In genomic region chr9:87140142-87140541, GRCh38 we compare ENCODE assay signal across 30 cellular contexts.
"Had no signal": no experiment of that assay in that cellular context is flagged by ENCODE, and none has a peak within 500 bp of the region (broad histone marks: within the 10 kb centered on the region; RNA-seq: fewer than 3 reads in every experiment).

No MANE protein-coding gene starts in this region.

- H3K36me3 ChIP-seq: esophagus muscularis mucosa, heart right ventricle, lower lobe of right lung, neural progenitor cell, pancreas, right lobe of liver, spleen, tibial artery, upper lobe of left lung had no signal

- H3K4me3 Mint-ChIP-seq: central memory CD8-positive, alpha-beta T cell; immature natural killer cell; natural killer cell; neural progenitor cell; stimulated activated memory B cell treated with anti-CD40 and anti-IgM and Interleukin-4, amounts not matched to agents 10 μg/mL and 1 μg/mL and 100 μg/mL, for 72 hours had no signal

- H3K27me3 ChIP-seq: esophagus muscularis mucosa, foreskin keratinocyte, pancreas, right lobe of liver, testis, tibial artery, upper lobe of left lung had no signal

- H3K9me3 ChIP-seq: esophagus muscularis mucosa, heart right ventricle, lower lobe of right lung, pancreas, right lobe of liver, spleen, testis, tibial artery, upper lobe of left lung had no signal

- H3K9me3 Mint-ChIP-seq: central memory CD8-positive, alpha-beta T cell; natural killer cell; neural progenitor cell had no signal

- H3K4me1 ChIP-seq: foreskin keratinocyte, heart right ventricle, lower lobe of right lung, neural progenitor cell, pancreas, right lobe of liver, spleen, testis, tibial artery, upper lobe of left lung had no signal

- FAIRE-seq: endothelial cell of umbilical vein, pancreas, urothelium cell line had no signal

- H3K4me1 Mint-ChIP-seq: central memory CD8-positive, alpha-beta T cell; immature natural killer cell; natural killer cell; stimulated activated memory B cell treated with anti-CD40 and anti-IgM and Interleukin-4, amounts not matched to agents 10 μg/mL and 1 μg/mL and 100 μg/mL, for 72 hours had no signal

- ATAC-seq: foreskin keratinocyte; heart right ventricle; left colon; left ventricle myocardium superior; lower lobe of right lung; natural killer cell; pancreas; right lobe of liver; stimulated activated memory B cell treated with anti-CD40 and anti-IgM and Interleukin-4, amounts not matched to agents 10 μg/mL and 1 μg/mL and 100 μg/mL, for 72 hours; stimulated activated naive CD8-positive, alpha-beta T cell treated with anti-CD3 and anti-CD28 coated beads, Interleukin-15, Interleukin-2, amounts not matched to agents 100 U/mL and 50 U/mL, for 24 hours had no signal

- H3K4me3 ChIP-seq: coronary artery, esophagus muscularis mucosa, heart right ventricle, lower lobe of right lung, neural progenitor cell, pancreas, right lobe of liver, skin epidermis, spleen, testis, tibial artery, upper lobe of left lung had no signal

- DNase-seq: dermis blood vessel endothelial cell; effector memory CD4-positive, alpha-beta T cell; foreskin keratinocyte; glutamatergic neuron; heart right ventricle; hippocampal formation; immature natural killer cell; islet precursor cell; kidney glomerular epithelial cell; left colon; left ventricle myocardium superior; lower lobe of right lung; natural killer cell; pancreas; right lobe of liver; spleen; stimulated activated CD4-positive, alpha-beta T cell treated with anti-CD3 and anti-CD28 coated beads, Interleukin-4, amount 100 ng/mL, for 4 hours; stimulated activated naive CD8-positive, alpha-beta T cell treated with anti-CD3 and anti-CD28 coated beads, Interleukin-15, Interleukin-2, amounts not matched to agents 100 U/mL and 50 U/mL, for 24 hours; substantia nigra; testis; tibial artery; upper lobe of left lung had no signal

- H3K27ac Mint-ChIP-seq: immature natural killer cell; natural killer cell; neural progenitor cell; stimulated activated memory B cell treated with anti-CD40 and anti-IgM and Interleukin-4, amounts not matched to agents 10 μg/mL and 1 μg/mL and 100 μg/mL, for 72 hours had no signal

- H3K27me3 Mint-ChIP-seq: stimulated activated memory B cell treated with anti-CD40 and anti-IgM and Interleukin-4, amounts not matched to agents 10 μg/mL and 1 μg/mL and 100 μg/mL, for 72 hours had no signal

- H3K27ac ChIP-seq: coronary artery, esophagus muscularis mucosa, foreskin keratinocyte, heart right ventricle, lower lobe of right lung, neural progenitor cell, pancreas, right lobe of liver, spleen, testis, tibial artery, upper lobe of left lung had no signal

- H3K36me3 Mint-ChIP-seq: immature natural killer cell; natural killer cell; neural progenitor cell; stimulated activated memory B cell treated with anti-CD40 and anti-IgM and Interleukin-4, amounts not matched to agents 10 μg/mL and 1 μg/mL and 100 μg/mL, for 72 hours had no signal

- H3K9ac ChIP-seq: neural progenitor cell had no signal
